Comparison of ENCODE assay signal across 25 cellular contexts in the genomic region with DNA sequence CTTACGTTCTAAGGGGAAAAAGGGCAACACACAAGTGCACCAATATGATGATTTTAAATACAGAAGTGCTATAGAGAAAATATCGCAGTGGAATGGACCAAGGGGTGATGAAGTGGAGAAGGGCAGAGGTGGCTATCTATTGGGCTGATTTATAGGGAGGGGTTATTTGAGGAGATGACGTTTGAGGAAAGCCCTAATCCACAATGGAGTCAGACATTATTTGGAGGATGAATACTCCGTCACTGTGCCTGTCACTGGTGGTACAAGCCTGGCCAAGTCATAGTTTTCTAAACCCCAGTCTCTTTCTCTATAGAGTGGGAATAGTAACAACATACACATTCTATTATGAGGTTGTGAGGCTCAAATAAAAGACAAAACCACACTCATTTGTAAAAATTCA. TPM values are rescaled to one million over a fixed set of nuclear protein-coding genes. Genes with fewer than 3 reads are reported as not detected.
A peak's percentile ranks its signal among the peaks of the same experiment; 100 is the strongest.
DNase-seq lines count a peak whose midpoint lies in the region; ATAC-seq, FAIRE-seq and TF ChIP-seq lines count a peak whose summit lies in the region.
"Had no signal": no experiment of that assay in that cellular context is flagged by ENCODE, and none has a peak within 500 bp of the region (broad histone marks: within the 10 kb centered on the region; RNA-seq: fewer than 3 reads in every experiment).

No MANE protein-coding gene starts in this region.

- TF ChIP-seq CTCF in GM12864 (IDR thresholded peaks at IDR 0.05; ENCODE audit: low read depth, low read length, missing control alignments) (no peak), PC-9 (conservative IDR thresholded peaks at IDR 0.05) (no peak), Calu3 (IDR thresholded peaks at IDR 0.05; ENCODE audit: unreplicated experiment) (no peak), type B pancreatic cell (conservative IDR thresholded peaks at IDR 0.05) (no peak)

- DNase-seq in GM12864 (ENCODE audit: low read depth) (no peak), PC-9 (no peak), memory B cell (ENCODE audit: low spot score in 2 of 2) (no peak), Calu3 (no peak), DMS 273 (lab: John Stamatoyannopoulos, UW; ENCODE audit: unreplicated experiment) (no peak), type B pancreatic cell (ENCODE audit: extremely low spot score, unreplicated experiment) (no peak), GM12891 (ENCODE audit: insufficient read length, low spot score) (no peak)
- DNase-seq: activated CD4-positive, alpha-beta memory T cell treated with anti-CD3 and anti-CD28 coated beads for 36 hours; activated naive CD4-positive, alpha-beta T cell treated with Interleukin-2 at 50 U/mL for 16 hours; activated T-cell treated with anti-CD3 and anti-CD28 coated beads, Interleukin-2, amount 50 U/mL, for 24 hours; anterior cingulate cortex; COR-L47; head of caudate nucleus; Kasumi-1; naive thymus-derived CD8-positive, alpha-beta T cell; NCI-H1105; NCI-H526; pancreas; small intestine; stimulated activated CD4-positive, alpha-beta T cell treated with anti-CD3 and anti-CD28 coated beads, Interleukin-4, amount 100 ng/mL, for 24 hours; T-helper 2 cell had no signal

- H3K27ac ChIP-seq in PC-9 (no peak overlapping the region), stomach smooth muscle (ENCODE audit: low read length) (peak overlapping the region; percentile 4)
- H3K27ac ChIP-seq: pancreas, SJSA1, VCaP had no signal

- H3K9ac ChIP-seq in stomach smooth muscle (ENCODE audit: low read length in 2 of 2) = no peak overlapping the region

- H3K4me3 ChIP-seq in GM12864 (ENCODE audit: low read depth, low read length) (peak overlapping the region; percentile 31; the same call in 1 of the 2 replicates), PC-9 (no peak overlapping the region), stomach smooth muscle (ENCODE audit: low read length in 2 of 2) (no peak overlapping the region)
- H3K4me3 ChIP-seq: pancreas, SJSA1 had no signal

- no peak for TF ChIP-seq POLR2A in GM12891 (IDR thresholded peaks at IDR 0.05; ENCODE audit: low read depth, low read length)

- H3K36me3 Mint-ChIP-seq in memory B cell (peaks cover 15% of the 10 kb centered on the region), Calu3 (ENCODE audit: insufficient read depth, unreplicated experiment) (no peaks in the 10 kb centered on the region), type B pancreatic cell (peaks cover 4% of the 10 kb centered on the region)
- H3K36me3 Mint-ChIP-seq: activated CD4-positive, alpha-beta memory T cell treated with anti-CD3 and anti-CD28 coated beads for 36 hours; naive thymus-derived CD8-positive, alpha-beta T cell had no signal

- H3K9me3 Mint-ChIP-seq in memory B cell (no peaks in the 10 kb centered on the region), Calu3 (ENCODE audit: low read depth, unreplicated experiment) (no peaks in the 10 kb centered on the region), type B pancreatic cell (no peaks in the 10 kb centered on the region)
- H3K9me3 Mint-ChIP-seq: activated CD4-positive, alpha-beta memory T cell treated with anti-CD3 and anti-CD28 coated beads for 36 hours; activated T-cell treated with anti-CD3 and anti-CD28 coated beads, Interleukin-2, amount 50 U/mL, for 24 hours; naive thymus-derived CD8-positive, alpha-beta T cell had no signal

- H4K20me1 ChIP-seq in PC-9 (ENCODE audit: insufficient read depth) = no peaks in the 10 kb centered on the region

- no peak for ATAC-seq in memory B cell (ENCODE audit: low read depth)
- ATAC-seq: naive thymus-derived CD8-positive, alpha-beta T cell; pancreas had no signal

- no peaks in the 10 kb centered on the region for H3K4me1 ChIP-seq in PC-9 (replicated peaks; ENCODE audit: insufficient read depth)
- peaks cover 15% of the 10 kb centered on the region for H3K4me1 ChIP-seq in stomach smooth muscle (ENCODE audit: control insufficient read depth, insufficient read depth, low read length)

- CTCF ChIA-PET in PC-9 (lab: Charles Lee) (no interaction called here), Calu3 (lab: Charles Lee) (no interaction called here)

- POLR2A ChIA-PET in PC-9 (lab: Charles Lee; ENCODE audit: unreplicated experiment) = no interaction called here

- peak overlapping the region; percentile 78 for H3K27ac Mint-ChIP-seq in memory B cell
- no peak overlapping the region for H3K27ac Mint-ChIP-seq in Calu3 (ENCODE audit: unreplicated experiment)
- no peak overlapping the region for H3K27ac Mint-ChIP-seq in type B pancreatic cell
- H3K27ac Mint-ChIP-seq: activated CD4-positive, alpha-beta memory T cell treated with anti-CD3 and anti-CD28 coated beads for 36 hours; activated T-cell treated with anti-CD3 and anti-CD28 coated beads, Interleukin-2, amount 50 U/mL, for 24 hours had no signal

- peaks cover 45% of the 10 kb centered on the region for H3K4me1 Mint-ChIP-seq in memory B cell
- H3K4me1 Mint-ChIP-seq in Calu3 (ENCODE audit: low read depth, unreplicated experiment) = peaks cover under 1% of the 10 kb centered on the region
- peaks cover 8% of the 10 kb centered on the region for H3K4me1 Mint-ChIP-seq in type B pancreatic cell (ENCODE audit: unreplicated experiment)

- H3K27me3 Mint-ChIP-seq in memory B cell (no peaks in the 10 kb centered on the region), Calu3 (ENCODE audit: unreplicated experiment) (no peaks in the 10 kb centered on the region), type B pancreatic cell (no peaks in the 10 kb centered on the region)

- H3K36me3 ChIP-seq in PC-9 (ENCODE audit: low read depth) = no peaks in the 10 kb centered on the region
- H3K36me3 ChIP-seq in stomach smooth muscle (ENCODE audit: control insufficient read depth in 2 of 2, insufficient read depth in 2 of 2, low read length in 2 of 2) = no peaks in the 10 kb centered on the region
- H3K36me3 ChIP-seq: pancreas, SJSA1 had no signal

- intact Hi-C loops in PC-9 (cut with micrococcal nuclease; ENCODE audit: unreplicated experiment) = no loop called here
- intact Hi-C loops in Calu3 (cut with micrococcal nuclease; ENCODE audit: unreplicated experiment) = no loop called here

- H3K9me3 ChIP-seq in PC-9 (ENCODE audit: insufficient read depth, low read depth) (no peaks in the 10 kb centered on the region), stomach smooth muscle (ENCODE audit: control insufficient read depth in 2 of 2, low read length in 2 of 2) (no peaks in the 10 kb centered on the region)
- H3K9me3 ChIP-seq: pancreas, SJSA1 had no signal

- no peaks in the 10 kb centered on the region for H3F3A ChIP-seq in PC-9 (ENCODE audit: insufficient read depth, low read depth)

- H3K27me3 ChIP-seq in PC-9 (ENCODE audit: insufficient read depth, low read depth) (no peaks in the 10 kb centered on the region), stomach smooth muscle (ENCODE audit: control insufficient read depth in 1 of 2, insufficient read depth in 2 of 2, low read length in 2 of 2) (no peaks in the 10 kb centered on the region)
- H3K27me3 ChIP-seq: pancreas, SJSA1 had no signal

- no peaks in the 10 kb centered on the region for H3K9me2 ChIP-seq in PC-9 (ENCODE audit: insufficient read depth)

- no TSS peak for BruUV-seq in PC-9 (replicated peaks; lab: Mats Ljungman, UMichigan)
- BruUV-seq in Calu3 (replicated peaks; lab: Mats Ljungman, UMichigan) = no TSS peak

- H3K4me3 Mint-ChIP-seq in memory B cell (peak overlapping the region; percentile 28), Calu3 (ENCODE audit: low read depth, unreplicated experiment) (no peak overlapping the region), type B pancreatic cell (no peak overlapping the region)
- H3K4me3 Mint-ChIP-seq: activated CD4-positive, alpha-beta memory T cell treated with anti-CD3 and anti-CD28 coated beads for 36 hours; activated T-cell treated with anti-CD3 and anti-CD28 coated beads, Interleukin-2, amount 50 U/mL, for 24 hours; naive thymus-derived CD8-positive, alpha-beta T cell had no signal

- no peak for FAIRE-seq in GM12891 (lab: Jason Lieb, UNC)
- FAIRE-seq: H1, pancreas, small intestine had no signal

- no peaks in the 10 kb centered on the region for H3K79me2 ChIP-seq in PC-9 (ENCODE audit: low read depth)

- H2AFZ ChIP-seq in PC-9 = 0 out of 2 replicates have a peak overlapping the region, but pooled peaks have one; percentile 13

- no peak overlapping the region for H3K4me2 ChIP-seq in PC-9

TF ChIP-seq in GM12891, 5 proteins besides CTCF, POLR2A, EP300 and RAD21:
- TF ChIP-seq TAF1 (IDR thresholded peaks at IDR 0.05; ENCODE audit: low read depth, low read length) (no peak), POU2F2 (IDR thresholded peaks at IDR 0.05; ENCODE audit: low read depth, low read length) (no peak), POLR2AphosphoS5 (IDR thresholded peaks at IDR 0.05; ENCODE audit: low read depth, low read length) (no peak), SPI1 (IDR thresholded peaks at IDR 0.05; ENCODE audit: low read depth, low read length) (no peak)
TF ChIP-seq in GM12891: peak in this region for 0.

RNA-seq across cellular contexts. Expression of a gene that starts 48.5 kb away (rescaled TPM):
- total RNA-seq in PC-9 (2021) (1.6 and 2.5 TPM in 2 replicates), Calu3 (2022) (6.1 and 6.5 TPM in 2 replicates), type B pancreatic cell (ENCODE audit: low replicate concordance) (3.5 and 12.0 TPM in 2 replicates)
- 103 TPM for polyA plus RNA-seq in GM12891 (2012; ENCODE audit: low read depth, missing spikeins)
